Comparison of ENCODE assay signal across 8 cellular contexts in genomic region chr9:128094950-128095544, GRCh38. TPM values are rescaled to one million over a fixed set of nuclear protein-coding genes. Genes with fewer than 3 reads are reported as not detected.
DNase-seq lines count a peak whose midpoint lies in the region; ATAC-seq and TF ChIP-seq lines count a peak whose summit lies in the region.

No MANE protein-coding gene starts in this region.

- POLR2A ChIA-PET in CD8-positive, alpha-beta T cell (lab: Charles Lee) = interaction anchor here (4.6 kb wide), 1 partner anchor 28 kb away, joined by 24 read pairs; the partner anchor contains the start of genes NAIF1 and SLC25A25

- no peaks in the 10 kb centered on the region for H3K9me3 Mint-ChIP-seq in CD8-positive, alpha-beta T cell

- DNase-seq in CD8-positive, alpha-beta T cell = no peak
- no peak for DNase-seq in SK-N-MC (ENCODE audit: low read depth, low spot score)
- no peak for DNase-seq in psoas muscle
- no peak for DNase-seq in DMS153 (lab: John Stamatoyannopoulos, UW)
- no peak for DNase-seq in HCEC 1CT
- no peak for DNase-seq in NCI-H2081 treated with DMSO at 0.1 percent for 48 hours (lab: John Stamatoyannopoulos, UW)

- H3K4me1 ChIP-seq in CD8-positive, alpha-beta T cell (ENCODE audit: insufficient read depth, low read length) = peaks cover 75% of the 10 kb centered on the region
- peaks cover 12 to 27% of the 10 kb centered on the region in 2 donors for H3K4me1 ChIP-seq in esophagus (ENCODE audit: control insufficient read depth in 2 of 2, insufficient read depth in 2 of 2, low read length in 1 of 2)
- peaks cover 64% of the 10 kb centered on the region for H3K4me1 ChIP-seq in psoas muscle

- TF ChIP-seq CTCF in CD8-positive, alpha-beta T cell (IDR thresholded peaks at IDR 0.05) = no peak
- TF ChIP-seq CTCF in psoas muscle (IDR thresholded peaks at IDR 0.05) = no peak

- H3K36me3 ChIP-seq in CD8-positive, alpha-beta T cell (ENCODE audit: insufficient read depth, low read length) = peaks cover 8% of the 10 kb centered on the region
- no peaks in the 10 kb centered on the region for H3K36me3 ChIP-seq in SK-N-MC (ENCODE audit: insufficient read depth, low read length)
- no peaks in the 10 kb centered on the region for H3K36me3 ChIP-seq in esophagus (ENCODE audit: control insufficient read depth in 2 of 2, insufficient read depth in 2 of 2, low read length in 1 of 2)
- H3K36me3 ChIP-seq in psoas muscle (ENCODE audit: insufficient read depth in 1 of 2, low read depth in 1 of 2) = no peaks in the 10 kb centered on the region

- H3K4me3 Mint-ChIP-seq in CD8-positive, alpha-beta T cell = no peak overlapping the region

- peaks cover 18% of the 10 kb centered on the region for H3K36me3 Mint-ChIP-seq in CD8-positive, alpha-beta T cell

- ATAC-seq in CD8-positive, alpha-beta T cell = no peak
- ATAC-seq in psoas muscle (no peak), GM18867 (IDR thresholded peaks at IDR 0.05; ENCODE audit: unreplicated experiment) (no peak)

- peak overlapping the region; percentile 93 for H3K27ac Mint-ChIP-seq in CD8-positive, alpha-beta T cell

- H3K9ac ChIP-seq in SK-N-MC (ENCODE audit: insufficient read length) = no peak overlapping the region

- CTCF ChIA-PET in CD8-positive, alpha-beta T cell (lab: Charles Lee) = interaction anchor here (1.1 to 7.6 kb wide), 8 partner anchors 10 to 173 kb away, joined by 3 to 64 read pairs (median 14); no protein-coding TSS in a partner anchor

- peak overlapping the region; percentile 57 for H3K27ac ChIP-seq in CD8-positive, alpha-beta T cell (ENCODE audit: low read depth, low read length)
- peak overlapping the region; percentile 74; the same call in 1 of the 2 replicates for H3K27ac ChIP-seq in SK-N-MC
- peak overlapping the region; percentile 95 to 97 for H3K27ac ChIP-seq in esophagus (ENCODE audit: low read depth in 2 of 2, low read length in 1 of 2)
- H3K27ac ChIP-seq in psoas muscle = peak overlapping the region; percentile 84

- H3K4me3 ChIP-seq in CD8-positive, alpha-beta T cell (ENCODE audit: low read depth, low read length) = no peak overlapping the region
- H3K4me3 ChIP-seq in SK-N-MC (no peak overlapping the region; the same call in 1 of the 2 replicates), esophagus (ENCODE audit: low read depth in 1 of 2, low read length in 2 of 2) (no peak overlapping the region), psoas muscle (peak overlapping the region; percentile 29)

- no peaks in the 10 kb centered on the region for H3K9me3 ChIP-seq in CD8-positive, alpha-beta T cell (ENCODE audit: low read length)
- H3K9me3 ChIP-seq in SK-N-MC (ENCODE audit: low read depth, low read length) (no peaks in the 10 kb centered on the region), esophagus (ENCODE audit: control insufficient read depth in 2 of 2, insufficient read depth in 1 of 2, low read depth in 1 of 2, low read length in 1 of 2) (no peaks in the 10 kb centered on the region), psoas muscle (no peaks in the 10 kb centered on the region)

- H3K27me3 ChIP-seq in CD8-positive, alpha-beta T cell (ENCODE audit: insufficient read depth, low read length) = no peaks in the 10 kb centered on the region
- H3K27me3 ChIP-seq in esophagus (ENCODE audit: control insufficient read depth in 1 of 2, insufficient read depth in 2 of 2, low read length in 2 of 2) (no peaks in the 10 kb centered on the region), psoas muscle (ENCODE audit: insufficient read depth in 3 of 3, low read length in 2 of 3) (no peaks in the 10 kb centered on the region)

- WGBS in esophagus, 2 donors = 53 to 69% methylated on average over 11 of the region's 11 CpGs
- 63 to 76% (median 64%) methylated on average over 11 of the region's 11 CpGs for WGBS in psoas muscle, 3 donors

- H3K4me1 Mint-ChIP-seq in CD8-positive, alpha-beta T cell (ENCODE audit: low read depth) = peaks cover 80% of the 10 kb centered on the region

- no peaks in the 10 kb centered on the region for H3K27me3 Mint-ChIP-seq in CD8-positive, alpha-beta T cell (ENCODE audit: low read depth)

- intact Hi-C loops in CD8-positive, alpha-beta T cell (cut with DNase I, micrococcal nuclease) = loop anchor here in 1 of 2 experiments (5.0 kb wide), 1 partner anchor 43 kb away; no protein-coding TSS in a partner anchor
- intact Hi-C loops in psoas muscle (cut with DNase I) = no loop called here

RNA-seq across cellular contexts. Expression of gene SLC25A25, which starts 27.0 kb away (rescaled TPM):
- 10 to 100 TPM; 12.1 to 12.2 TPM for total RNA-seq in CD8-positive, alpha-beta T cell
- polyA plus RNA-seq in esophagus = 1 to 10 TPM; 9.6 to 10.0 TPM
- total RNA-seq in psoas muscle = 10 to 100 TPM in 2 of 4 donors, 1 to 10 TPM in 2; 3.6 to 50.3 (median 20.5) TPM
- 10 to 100 TPM in 2 of 3 donors, 1 to 10 TPM in 1; 9.3 to 12.5 (median 10.6) TPM for polyA plus RNA-seq in psoas muscle

RNA-seq across cellular contexts. Expression of gene NAIF1, which starts 27.9 kb away (rescaled TPM):
- total RNA-seq in CD8-positive, alpha-beta T cell = 10 to 100 TPM; 14.4 to 15.0 TPM
- 1 to 10 TPM; 6.1 to 6.9 TPM for polyA plus RNA-seq in esophagus
- total RNA-seq in psoas muscle = 1 to 10 TPM; 5.9 to 8.7 (median 6.1) TPM
- polyA plus RNA-seq in psoas muscle = 1 to 10 TPM; 4.2 to 8.0 (median 7.8) TPM

RNA-seq across cellular contexts. Expression of gene PTGES2, which starts 32.5 kb away (rescaled TPM):
- total RNA-seq in CD8-positive, alpha-beta T cell = 10 to 100 TPM; 38.8 to 44.6 TPM
- polyA plus RNA-seq in esophagus = 10 to 100 TPM; 59.0 to 59.4 TPM
- 100 to 1,000 TPM; 102 to 150 (median 116) TPM for total RNA-seq in psoas muscle
- 100 to 1,000 TPM in 2 of 3 donors, 10 to 100 TPM in 1; 61.2 to 134 (median 119) TPM for polyA plus RNA-seq in psoas muscle

RNA-seq across cellular contexts. Expression of gene LCN2, which starts 54.2 kb away (rescaled TPM):
- total RNA-seq in CD8-positive, alpha-beta T cell = not detected
- polyA plus RNA-seq in esophagus (1,000 to 10,000 TPM; 1,061 to 2,097 TPM), psoas muscle (under 1 TPM; 0.08 to 0.90 (median 0.69) TPM)
- total RNA-seq in psoas muscle = 1 to 10 TPM in 2 of 4 donors, under 1 TPM in 1, not detected in 1; 0.47 to 2.1 (median 1.4) TPM
